ENCODE assay signal across 8 cellular contexts in genomic region chr3:52053307-52054304, GRCh38. TPM values are rescaled to one million over a fixed set of nuclear protein-coding genes. Genes with fewer than 3 reads are reported as not detected.
DNase-seq lines count a peak whose midpoint lies in the region; ATAC-seq and TF ChIP-seq lines count a peak whose summit lies in the region.

No MANE protein-coding gene starts in this region.

- peaks cover 35% of the 10 kb centered on the region for H3K36me3 ChIP-seq in suprapubic skin

- peak overlapping the region; percentile 79 for H3K4me3 ChIP-seq in suprapubic skin

- no peaks in the 10 kb centered on the region for H3K9me3 Mint-ChIP-seq in dendritic cell treated with granulocyte-macrophage colony-stimulating factor and Interleukin-4, amounts not matched to agents 40 ng/mL and 50 ng/mL, for 4 days
- no peaks in the 10 kb centered on the region for H3K9me3 Mint-ChIP-seq in naive B cell

- DNase-seq in GM20000 (ENCODE audit: low spot score): peak; percentile 68
- DNase-seq in naive B cell: no peak
- peak in 1 of 2 donors; percentile 86 for DNase-seq in suprapubic skin (ENCODE audit: low spot score in 2 of 2)
- DNase-seq in NCI-H82 treated with DMSO at 0.1 percent for 48 hours (lab: John Stamatoyannopoulos, UW; ENCODE audit: unreplicated experiment): no peak
- DNase-seq in epidermal melanocyte (ENCODE audit: insufficient read length, low spot score): no peak

- H3K9me3 ChIP-seq in suprapubic skin: no peaks in the 10 kb centered on the region

- peak overlapping the region; percentile 89 for H3K27ac ChIP-seq in VCaP
- H3K27ac ChIP-seq in suprapubic skin: peak overlapping the region; percentile 87

- no peak for TF ChIP-seq POLR2A in suprapubic skin (IDR thresholded peaks at IDR 0.05)

- ATAC-seq in naive B cell (ENCODE audit: low read depth in 2 of 2): no peak
- ATAC-seq in GM19463 (IDR thresholded peaks at IDR 0.05; ENCODE audit: unreplicated experiment): no peak

- H3K4me3 Mint-ChIP-seq in dendritic cell treated with granulocyte-macrophage colony-stimulating factor and Interleukin-4, amounts not matched to agents 40 ng/mL and 50 ng/mL, for 4 days: peak overlapping the region; percentile 86
- H3K4me3 Mint-ChIP-seq in naive B cell: peak overlapping the region; percentile 25 to 88 (median 80)

- WGBS in suprapubic skin: 50% methylated on average over 26 of the region's 31 CpGs

- no peaks in the 10 kb centered on the region for H3K27me3 ChIP-seq in suprapubic skin

- peaks cover 75% of the 10 kb centered on the region for H3K4me1 ChIP-seq in suprapubic skin

- H3K27ac Mint-ChIP-seq in dendritic cell treated with granulocyte-macrophage colony-stimulating factor and Interleukin-4, amounts not matched to agents 40 ng/mL and 50 ng/mL, for 4 days: peak overlapping the region; percentile 87
- H3K27ac Mint-ChIP-seq in naive B cell: peak overlapping the region; percentile 30 to 92 (median 86)

- no peak for TF ChIP-seq EP300 in suprapubic skin (IDR thresholded peaks at IDR 0.05)

- peaks cover 1% of the 10 kb centered on the region for H3K27me3 Mint-ChIP-seq in dendritic cell treated with granulocyte-macrophage colony-stimulating factor and Interleukin-4, amounts not matched to agents 40 ng/mL and 50 ng/mL, for 4 days
- H3K27me3 Mint-ChIP-seq in naive B cell: no peaks in the 10 kb centered on the region

- H3K4me1 Mint-ChIP-seq in dendritic cell treated with granulocyte-macrophage colony-stimulating factor and Interleukin-4, amounts not matched to agents 40 ng/mL and 50 ng/mL, for 4 days (ENCODE audit: low read depth): peaks cover 70% of the 10 kb centered on the region
- H3K4me1 Mint-ChIP-seq in naive B cell: peaks cover 44 to 50% (median 48%) of the 10 kb centered on the region in 3 donors

- intact Hi-C loops in dendritic cell treated with granulocyte-macrophage colony-stimulating factor and Interleukin-4, amounts not matched to agents 40 ng/mL and 50 ng/mL, for 4 days (cut with micrococcal nuclease): loop anchor here (1.0 to 5.0 kb wide), 2 partner anchors 17 to 51 kb away; no protein-coding TSS in a partner anchor

- TF ChIP-seq CTCF in GM20000 (IDR thresholded peaks at IDR 0.05; ENCODE audit: extremely low read depth, missing control alignments) (peak; percentile 68), VCaP (conservative IDR thresholded peaks at IDR 0.05) (peak; percentile 24; the same call in 1 of the 2 replicates), suprapubic skin (IDR thresholded peaks at IDR 0.05) (peak in 1 of 2 donors; percentile 16)

- peaks cover 71% of the 10 kb centered on the region for H3K36me3 Mint-ChIP-seq in dendritic cell treated with granulocyte-macrophage colony-stimulating factor and Interleukin-4, amounts not matched to agents 40 ng/mL and 50 ng/mL, for 4 days (ENCODE audit: low read depth)
- peaks cover 0 to 8% of the 10 kb centered on the region in 2 donors for H3K36me3 Mint-ChIP-seq in naive B cell

RNA-seq across cellular contexts. Expression of gene DUSP7, which starts 2.8 kb away (rescaled TPM):
- under 1 TPM in 5 of 6 donors, not detected in 1; 0.11 to 0.82 (median 0.62) TPM for polyA plus RNA-seq in naive B cell (ENCODE audit: low read depth in 6 of 6)
- total RNA-seq in suprapubic skin: 100 to 1,000 TPM in 3 of 4 donors, 10 to 100 TPM in 1; 91.1 to 190 (median 146) TPM

RNA-seq across cellular contexts. Expression of gene RPL29, which starts 57.9 kb away (rescaled TPM):
- 1,000 to 10,000 TPM in 5 of 6 donors, 100 to 1,000 TPM in 1; 871 to 1,582 (median 1,414) TPM for polyA plus RNA-seq in naive B cell (ENCODE audit: low read depth in 6 of 6)
- total RNA-seq in suprapubic skin: 1,000 to 10,000 TPM; 1,428 to 2,708 (median 2,246) TPM
